26 cellular contexts compared by ENCODE assay signal in the genomic region with DNA sequence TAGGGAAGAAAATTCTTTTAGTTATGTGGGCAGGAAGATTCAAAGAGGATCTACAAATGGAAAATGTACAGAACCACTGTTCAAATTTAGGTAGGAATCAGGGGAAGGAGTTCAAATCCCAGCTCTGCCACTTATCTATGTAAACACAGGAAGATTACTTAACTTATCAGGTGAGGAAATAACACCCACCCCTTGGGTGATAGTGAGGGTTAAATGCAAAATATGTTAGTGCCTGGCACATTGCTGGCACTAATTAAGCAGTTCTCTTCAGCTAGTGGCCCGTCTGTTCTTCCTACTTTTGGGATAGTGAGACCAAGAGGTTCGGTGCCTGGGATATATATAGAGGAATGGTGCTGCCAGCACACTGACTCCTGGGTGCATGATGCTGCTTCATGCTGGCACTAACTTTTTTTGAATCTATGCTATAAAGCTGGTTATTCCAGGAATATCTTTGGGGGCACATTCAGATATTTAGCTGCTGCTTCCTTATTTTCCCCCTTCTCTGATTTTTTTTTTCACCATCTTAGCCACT.
DNase-seq lines count a peak whose midpoint lies in the region; ATAC-seq and TF ChIP-seq lines count a peak whose summit lies in the region.
"Had no signal": no experiment of that assay in that cellular context is flagged by ENCODE, and none has a peak within 500 bp of the region (broad histone marks: within the 10 kb centered on the region; RNA-seq: fewer than 3 reads in every experiment).

No MANE protein-coding gene starts in this region.

- peaks cover 2 to 6% (median 4%) of the 10 kb centered on the region in 4 donors for H3K36me3 ChIP-seq in right lobe of liver

- H3K4me1 ChIP-seq in right lobe of liver: peaks cover 0 to 28% (median 6%) of the 10 kb centered on the region in 4 donors
- H3K4me1 ChIP-seq: SJSA1 had no signal

- no peak for TF ChIP-seq POLR2A in right lobe of liver (IDR thresholded peaks at IDR 0.05)

- no peaks in the 10 kb centered on the region for H3K27me3 ChIP-seq in right lobe of liver
- H3K27me3 ChIP-seq: BLaER1, MG63, SJSA1 had no signal

- ATAC-seq in activated CD8-positive, alpha-beta T cell treated with anti-CD3 and anti-CD28 coated beads for 36 hours: no peak
- no peak for ATAC-seq in activated CD8-positive, alpha-beta T cell treated with anti-CD3 and anti-CD28 coated beads, Interleukin-2, amount 10 ng/mL, durations not matched to agents 7 days and 5 days
- ATAC-seq in WTC11 (no peak), right lobe of liver (peak; percentile 69 to 77 (median 75)), GM21529 (IDR thresholded peaks at IDR 0.05; ENCODE audit: unreplicated experiment) (no peak)
- ATAC-seq: GM23338 had no signal

- H3K27ac ChIP-seq in right lobe of liver: peak overlapping the region in 2 of 3 donors; percentile 27 to 68
- H3K27ac ChIP-seq: BLaER1, SJSA1 had no signal

- H3K4me3 Mint-ChIP-seq in activated CD8-positive, alpha-beta T cell treated with anti-CD3 and anti-CD28 coated beads for 36 hours: no peak overlapping the region
- no peak overlapping the region for H3K4me3 Mint-ChIP-seq in activated CD8-positive, alpha-beta T cell treated with anti-CD3 and anti-CD28 coated beads, Interleukin-2, amount 10 ng/mL, durations not matched to agents 7 days and 5 days
- no peak overlapping the region for H3K4me3 Mint-ChIP-seq in WTC11
- H3K4me3 Mint-ChIP-seq: CD4-positive, alpha-beta memory T cell; GM23338; H9 had no signal

- POLR2A ChIA-PET in activated CD8-positive, alpha-beta T cell treated with anti-CD3 and anti-CD28 coated beads for 36 hours (lab: Charles Lee): no interaction called here
- POLR2A ChIA-PET in activated CD8-positive, alpha-beta T cell treated with anti-CD3 and anti-CD28 coated beads, Interleukin-2, amount 10 ng/mL, durations not matched to agents 7 days and 5 days (lab: Charles Lee): no interaction called here
- POLR2A ChIA-PET in WTC11 (lab: Charles Lee): no interaction called here

- H3K36me3 Mint-ChIP-seq in activated CD8-positive, alpha-beta T cell treated with anti-CD3 and anti-CD28 coated beads for 36 hours (ENCODE audit: low read depth): peaks cover 18% of the 10 kb centered on the region
- peaks cover 41% of the 10 kb centered on the region for H3K36me3 Mint-ChIP-seq in activated CD8-positive, alpha-beta T cell treated with anti-CD3 and anti-CD28 coated beads, Interleukin-2, amount 10 ng/mL, durations not matched to agents 7 days and 5 days (ENCODE audit: low read depth)
- peaks cover 3% of the 10 kb centered on the region for H3K36me3 Mint-ChIP-seq in WTC11

- TF ChIP-seq CTCF in activated CD8-positive, alpha-beta T cell treated with anti-CD3 and anti-CD28 coated beads for 36 hours (IDR thresholded peaks at IDR 0.05): no peak
- no peak for TF ChIP-seq CTCF in WTC11 (IDR thresholded peaks at IDR 0.05)
- no peak for TF ChIP-seq CTCF in right lobe of liver (IDR thresholded peaks at IDR 0.05)

- DNase-seq in activated CD8-positive, alpha-beta T cell treated with anti-CD3 and anti-CD28 coated beads for 36 hours: no peak
- DNase-seq in activated CD8-positive, alpha-beta T cell treated with anti-CD3 and anti-CD28 coated beads, Interleukin-2, amount 10 ng/mL, durations not matched to agents 7 days and 5 days: no peak
- DNase-seq in WTC11 (ENCODE audit: low spot score): no peak
- no peak for DNase-seq in right lobe of liver
- no peak for DNase-seq in activated CD4-positive, CD25-positive, alpha-beta regulatory T cell treated with anti-CD3 and anti-CD28 coated beads, Interleukin-2, amount 50 U/mL, for 72 hours
- DNase-seq in T-helper 9 cell: no peak
- DNase-seq: 8988T; CD4-positive, alpha-beta memory T cell; COR-L47; DMS53; H9; KBM-7; MG63; NCI-H1105 treated with DMSO at 0.1 percent for 48 hours; NCI-H146; NCI-H1930; NCI-H2107; NCI-H524 treated with DMSO at 0.1 percent for 48 hours; NCI-H82; NK-92 treated with Interleukin-12 subunit alpha and Interleukin-12 subunit beta, amount 100 ng/mL, for 24 hours; Right ventricle myocardium superior; RPMI8226 had no signal

- H3K9me3 ChIP-seq in right lobe of liver: no peaks in the 10 kb centered on the region
- H3K9me3 ChIP-seq: MG63, SJSA1 had no signal

- H3K9me3 Mint-ChIP-seq in activated CD8-positive, alpha-beta T cell treated with anti-CD3 and anti-CD28 coated beads for 36 hours: no peaks in the 10 kb centered on the region
- no peaks in the 10 kb centered on the region for H3K9me3 Mint-ChIP-seq in activated CD8-positive, alpha-beta T cell treated with anti-CD3 and anti-CD28 coated beads, Interleukin-2, amount 10 ng/mL, durations not matched to agents 7 days and 5 days (ENCODE audit: insufficient read depth)
- H3K9me3 Mint-ChIP-seq in WTC11: no peaks in the 10 kb centered on the region
- H3K9me3 Mint-ChIP-seq: CD4-positive, alpha-beta memory T cell; GM23338; H9 had no signal

- WGBS in right lobe of liver (ENCODE audit: insufficient coverage, low coverage, low lambda C conversion rate, missing lambda C conversion rate): 7% methylated on average over 2 of the region's 2 CpGs

- CTCF ChIA-PET in activated CD8-positive, alpha-beta T cell treated with anti-CD3 and anti-CD28 coated beads for 36 hours (lab: Charles Lee): interaction anchor here (0.6 to 1.6 kb wide), 2 partner anchors 9 to 427 kb away, joined by 3 read pairs; no protein-coding TSS in a partner anchor
- CTCF ChIA-PET in activated CD8-positive, alpha-beta T cell treated with anti-CD3 and anti-CD28 coated beads, Interleukin-2, amount 10 ng/mL, durations not matched to agents 7 days and 5 days (lab: Charles Lee): interaction anchor here (1.6 kb wide), 1 partner anchor 19 kb away, joined by 4 read pairs; no protein-coding TSS in a partner anchor
- CTCF ChIA-PET in WTC11 (lab: Charles Lee): no interaction called here

- peak overlapping the region in 1 of 3 donors; percentile 1 for H3K4me3 ChIP-seq in right lobe of liver
- H3K4me3 ChIP-seq: BLaER1, GM23338, MG63, SJSA1 had no signal

- H3K27ac Mint-ChIP-seq in activated CD8-positive, alpha-beta T cell treated with anti-CD3 and anti-CD28 coated beads for 36 hours: peak overlapping the region; percentile 25
- H3K27ac Mint-ChIP-seq in activated CD8-positive, alpha-beta T cell treated with anti-CD3 and anti-CD28 coated beads, Interleukin-2, amount 10 ng/mL, durations not matched to agents 7 days and 5 days: no peak overlapping the region
- no peak overlapping the region for H3K27ac Mint-ChIP-seq in WTC11
- H3K27ac Mint-ChIP-seq: GM23338, H9 had no signal

- intact Hi-C loops in activated CD8-positive, alpha-beta T cell treated with anti-CD3 and anti-CD28 coated beads for 36 hours (cut with micrococcal nuclease): no loop called here
- intact Hi-C loops in right lobe of liver (cut with DNase I): no loop called here

- peaks cover 2% of the 10 kb centered on the region for H3K4me1 Mint-ChIP-seq in activated CD8-positive, alpha-beta T cell treated with anti-CD3 and anti-CD28 coated beads for 36 hours (ENCODE audit: low read depth)
- H3K4me1 Mint-ChIP-seq in activated CD8-positive, alpha-beta T cell treated with anti-CD3 and anti-CD28 coated beads, Interleukin-2, amount 10 ng/mL, durations not matched to agents 7 days and 5 days (ENCODE audit: low read depth): no peaks in the 10 kb centered on the region
- no peaks in the 10 kb centered on the region for H3K4me1 Mint-ChIP-seq in WTC11
- H3K4me1 Mint-ChIP-seq: GM23338, H9 had no signal

- no peaks in the 10 kb centered on the region for H3K27me3 Mint-ChIP-seq in activated CD8-positive, alpha-beta T cell treated with anti-CD3 and anti-CD28 coated beads for 36 hours
- no peaks in the 10 kb centered on the region for H3K27me3 Mint-ChIP-seq in activated CD8-positive, alpha-beta T cell treated with anti-CD3 and anti-CD28 coated beads, Interleukin-2, amount 10 ng/mL, durations not matched to agents 7 days and 5 days (ENCODE audit: low read depth)
- H3K27me3 Mint-ChIP-seq in WTC11 (ENCODE audit: low read depth): no peaks in the 10 kb centered on the region
- H3K27me3 Mint-ChIP-seq: CD4-positive, alpha-beta memory T cell had no signal

TF ChIP-seq in WTC11, 78 proteins besides CTCF, POLR2A, EP300 and RAD21:
- peak; percentile 21; the same call in 1 of the 2 replicates for TF ChIP-seq RORB (CRISPR knock-in tag; IDR thresholded peaks at IDR 0.05)
- no peak for TF ChIP-seq ESRRA (CRISPR knock-in tag; IDR thresholded peaks at IDR 0.05; ENCODE audit: borderline replicate concordance)

Comparison
In these comparisons a context has a peak if more than half of its experiments do, and no peak if none do; other contexts are left out.
1. ATAC-seq: peak in right lobe of liver (4 of 4); none in activated CD8-positive, alpha-beta T cell treated with anti-CD3 and anti-CD28 coated beads for 36 hours (single experiment), activated CD8-positive, alpha-beta T cell treated with anti-CD3 and anti-CD28 coated beads, Interleukin-2, amount 10 ng/mL, durations not matched to agents 7 days and 5 days (single experiment), WTC11 (single experiment) and GM21529 (single experiment).